In the genomic region with DNA sequence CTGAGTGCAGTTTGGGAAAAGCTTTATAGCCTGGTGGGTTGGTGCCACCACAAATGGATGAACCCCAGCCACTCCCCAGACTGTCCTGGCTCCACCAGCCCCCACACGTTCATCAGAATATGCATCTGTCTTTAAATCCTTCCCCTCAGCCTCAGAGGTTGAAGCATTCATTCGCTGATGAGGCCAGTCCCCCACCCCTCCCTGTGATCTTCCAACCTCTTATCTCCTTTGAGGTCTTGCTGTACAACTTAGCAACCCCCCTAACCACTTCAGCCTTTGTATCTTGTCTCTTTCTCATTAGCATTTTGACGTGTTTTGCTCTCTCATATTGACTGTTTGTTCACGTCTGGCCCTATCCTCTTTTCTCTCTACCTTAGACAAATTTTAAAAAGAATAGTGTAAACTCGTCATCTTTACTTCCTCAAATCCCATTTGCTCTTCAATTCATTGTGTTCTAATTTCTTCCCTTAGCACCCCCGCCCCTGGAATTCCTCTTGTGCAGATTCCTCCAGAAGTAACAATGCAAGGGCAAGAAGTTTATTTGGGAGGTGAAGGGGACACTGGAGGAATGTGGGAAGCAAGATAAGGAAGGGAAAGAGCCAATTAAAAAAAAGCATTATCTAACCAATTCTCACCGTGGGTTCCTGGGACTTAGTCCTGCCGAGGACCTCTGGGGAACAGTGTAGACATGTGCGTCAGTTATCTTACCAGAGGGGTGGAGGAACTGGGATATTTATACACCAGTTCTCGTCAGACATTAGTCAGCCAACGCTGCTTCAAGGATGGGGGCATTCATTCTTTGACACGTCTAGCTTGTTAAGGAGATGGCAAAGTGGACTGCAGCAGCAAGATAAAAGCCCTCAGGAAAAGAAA, we compare ENCODE assay signal across 1 cellular context.
TF ChIP-seq lines count a peak whose summit lies in the region.

No MANE protein-coding gene starts in this region.

TF ChIP-seq in GM23338, 12 proteins besides CTCF, POLR2A, EP300 and RAD21:
- TF ChIP-seq NANOG (IDR thresholded peaks at IDR 0.05; ENCODE audit: borderline replicate concordance) (no peak), ZNF114 (CRISPR knock-in tag; IDR thresholded peaks at IDR 0.05) (no peak), REST (IDR thresholded peaks at IDR 0.05; ENCODE audit: unreplicated experiment) (no peak), ZNF331 (CRISPR knock-in tag; IDR thresholded peaks at IDR 0.05; ENCODE audit: low read depth) (no peak), STAT1 (IDR thresholded peaks at IDR 0.05; ENCODE audit: unreplicated experiment) (no peak), EZH2 (IDR thresholded peaks at IDR 0.05; ENCODE audit: low read depth, unreplicated experiment) (no peak), CREB1 (CRISPR knock-in tag; IDR thresholded peaks at IDR 0.05; ENCODE audit: low read depth) (no peak), POLR2AphosphoS5 (IDR thresholded peaks at IDR 0.05; ENCODE audit: low read depth) (no peak), JUNB (IDR thresholded peaks at IDR 0.05; ENCODE audit: unreplicated experiment) (no peak), EZH2phosphoT487 (IDR thresholded peaks at IDR 0.05; ENCODE audit: unreplicated experiment) (no peak)
- TF ChIP-seq, protein P1, sequence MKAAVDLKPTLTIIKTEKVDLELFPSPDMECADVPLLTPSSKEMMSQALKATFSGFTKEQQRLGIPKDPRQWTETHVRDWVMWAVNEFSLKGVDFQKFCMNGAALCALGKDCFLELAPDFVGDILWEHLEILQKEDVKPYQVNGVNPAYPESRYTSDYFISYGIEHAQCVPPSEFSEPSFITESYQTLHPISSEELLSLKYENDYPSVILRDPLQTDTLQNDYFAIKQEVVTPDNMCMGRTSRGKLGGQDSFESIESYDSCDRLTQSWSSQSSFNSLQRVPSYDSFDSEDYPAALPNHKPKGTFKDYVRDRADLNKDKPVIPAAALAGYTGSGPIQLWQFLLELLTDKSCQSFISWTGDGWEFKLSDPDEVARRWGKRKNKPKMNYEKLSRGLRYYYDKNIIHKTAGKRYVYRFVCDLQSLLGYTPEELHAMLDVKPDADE (IDR thresholded peaks at IDR 0.05) = no peak
- TF ChIP-seq, protein P2, sequence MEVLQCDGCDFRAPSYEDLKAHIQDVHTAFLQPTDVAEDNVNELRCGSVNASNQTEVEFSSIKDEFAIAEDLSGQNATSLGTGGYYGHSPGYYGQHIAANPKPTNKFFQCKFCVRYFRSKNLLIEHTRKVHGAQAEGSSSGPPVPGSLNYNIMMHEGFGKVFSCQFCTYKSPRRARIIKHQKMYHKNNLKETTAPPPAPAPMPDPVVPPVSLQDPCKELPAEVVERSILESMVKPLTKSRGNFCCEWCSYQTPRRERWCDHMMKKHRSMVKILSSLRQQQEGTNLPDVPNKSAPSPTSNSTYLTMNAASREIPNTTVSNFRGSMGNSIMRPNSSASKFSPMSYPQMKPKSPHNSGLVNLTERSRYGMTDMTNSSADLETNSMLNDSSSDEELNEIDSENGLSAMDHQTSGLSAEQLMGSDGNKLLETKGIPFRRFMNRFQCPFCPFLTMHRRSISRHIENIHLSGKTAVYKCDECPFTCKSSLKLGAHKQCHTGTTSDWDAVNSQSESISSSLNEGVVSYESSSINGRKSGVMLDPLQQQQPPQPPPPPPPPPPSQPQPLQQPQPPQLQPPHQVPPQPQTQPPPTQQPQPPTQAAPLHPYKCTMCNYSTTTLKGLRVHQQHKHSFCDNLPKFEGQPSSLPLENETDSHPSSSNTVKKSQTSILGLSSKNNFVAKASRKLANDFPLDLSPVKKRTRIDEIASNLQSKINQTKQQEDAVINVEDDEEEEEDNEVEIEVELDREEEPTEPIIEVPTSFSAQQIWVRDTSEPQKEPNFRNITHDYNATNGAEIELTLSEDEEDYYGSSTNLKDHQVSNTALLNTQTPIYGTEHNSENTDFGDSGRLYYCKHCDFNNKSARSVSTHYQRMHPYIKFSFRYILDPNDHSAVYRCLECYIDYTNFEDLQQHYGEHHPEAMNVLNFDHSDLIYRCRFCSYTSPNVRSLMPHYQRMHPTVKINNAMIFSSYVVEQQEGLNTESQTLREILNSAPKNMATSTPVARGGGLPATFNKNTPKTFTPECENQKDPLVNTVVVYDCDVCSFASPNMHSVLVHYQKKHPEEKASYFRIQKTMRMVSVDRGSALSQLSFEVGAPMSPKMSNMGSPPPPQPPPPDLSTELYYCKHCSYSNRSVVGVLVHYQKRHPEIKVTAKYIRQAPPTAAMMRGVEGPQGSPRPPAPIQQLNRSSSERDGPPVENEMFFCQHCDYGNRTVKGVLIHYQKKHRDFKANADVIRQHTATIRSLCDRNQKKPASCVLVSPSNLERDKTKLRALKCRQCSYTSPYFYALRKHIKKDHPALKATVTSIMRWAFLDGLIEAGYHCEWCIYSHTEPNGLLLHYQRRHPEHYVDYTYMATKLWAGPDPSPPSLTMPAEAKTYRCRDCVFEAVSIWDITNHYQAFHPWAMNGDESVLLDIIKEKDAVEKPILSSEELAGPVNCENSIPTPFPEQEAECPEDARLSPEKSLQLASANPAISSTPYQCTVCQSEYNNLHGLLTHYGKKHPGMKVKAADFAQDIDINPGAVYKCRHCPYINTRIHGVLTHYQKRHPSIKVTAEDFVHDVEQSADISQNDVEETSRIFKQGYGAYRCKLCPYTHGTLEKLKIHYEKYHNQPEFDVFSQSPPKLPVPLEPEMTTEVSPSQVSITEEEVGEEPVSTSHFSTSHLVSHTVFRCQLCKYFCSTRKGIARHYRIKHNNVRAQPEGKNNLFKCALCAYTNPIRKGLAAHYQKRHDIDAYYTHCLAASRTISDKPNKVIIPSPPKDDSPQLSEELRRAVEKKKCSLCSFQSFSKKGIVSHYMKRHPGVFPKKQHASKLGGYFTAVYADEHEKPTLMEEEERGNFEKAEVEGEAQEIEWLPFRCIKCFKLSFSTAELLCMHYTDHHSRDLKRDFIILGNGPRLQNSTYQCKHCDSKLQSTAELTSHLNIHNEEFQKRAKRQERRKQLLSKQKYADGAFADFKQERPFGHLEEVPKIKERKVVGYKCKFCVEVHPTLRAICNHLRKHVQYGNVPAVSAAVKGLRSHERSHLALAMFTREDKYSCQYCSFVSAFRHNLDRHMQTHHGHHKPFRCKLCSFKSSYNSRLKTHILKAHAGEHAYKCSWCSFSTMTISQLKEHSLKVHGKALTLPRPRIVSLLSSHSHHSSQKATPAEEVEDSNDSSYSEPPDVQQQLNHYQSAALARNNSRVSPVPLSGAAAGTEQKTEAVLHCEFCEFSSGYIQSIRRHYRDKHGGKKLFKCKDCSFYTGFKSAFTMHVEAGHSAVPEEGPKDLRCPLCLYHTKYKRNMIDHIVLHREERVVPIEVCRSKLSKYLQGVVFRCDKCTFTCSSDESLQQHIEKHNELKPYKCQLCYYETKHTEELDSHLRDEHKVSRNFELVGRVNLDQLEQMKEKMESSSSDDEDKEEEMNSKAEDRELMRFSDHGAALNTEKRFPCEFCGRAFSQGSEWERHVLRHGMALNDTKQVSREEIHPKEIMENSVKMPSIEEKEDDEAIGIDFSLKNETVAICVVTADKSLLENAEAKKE (CRISPR knock-in tag; IDR thresholded peaks at IDR 0.05) = no peak
